9 cellular contexts compared by ENCODE assay signal in genomic region chr11:129117595-129118350, GRCh38.
DNase-seq lines count a peak whose midpoint lies in the region; ATAC-seq and TF ChIP-seq lines count a peak whose summit lies in the region.
"Had no signal": no experiment of that assay in that cellular context is flagged by ENCODE, and none has a peak within 500 bp of the region (broad histone marks: within the 10 kb centered on the region; RNA-seq: fewer than 3 reads in every experiment).

No MANE protein-coding gene starts in this region.

- H3K4me3 Mint-ChIP-seq in stimulated activated naive CD8-positive, alpha-beta T cell treated with anti-CD3 and anti-CD28 coated beads, Interleukin-15, amount 100 ng/mL, for 72 hours: no peak overlapping the region

- intact Hi-C loops in colonic mucosa (cut with DNase I): loop anchor here (5.0 to 10.0 kb wide), 2 partner anchors 215 to 233 kb away; no protein-coding TSS in a partner anchor
- intact Hi-C loops in lower lobe of right lung (cut with DNase I): loop anchor here (5.0 kb wide), 1 partner anchor 215 kb away; no protein-coding TSS in a partner anchor

- H3K9ac ChIP-seq in colonic mucosa (ENCODE audit: low read depth in 2 of 2, low read length in 2 of 2): no peak overlapping the region
- H3K9ac ChIP-seq: BLaER1 had no signal

- no peaks in the 10 kb centered on the region for H3K36me3 ChIP-seq in colonic mucosa
- no peaks in the 10 kb centered on the region for H3K36me3 ChIP-seq in lower lobe of right lung
- H3K36me3 ChIP-seq: BLaER1 had no signal

- H3K4me3 ChIP-seq in colonic mucosa (no peak overlapping the region), lower lobe of right lung (no peak overlapping the region)
- H3K4me3 ChIP-seq: BLaER1 had no signal

- ATAC-seq in lower lobe of right lung: peak in 1 of 2 donors; percentile 71
- peak; percentile 72 for ATAC-seq in stimulated activated naive CD8-positive, alpha-beta T cell treated with anti-CD3 and anti-CD28 coated beads, Interleukin-15, amount 100 ng/mL, for 72 hours

- H3K27ac ChIP-seq in colonic mucosa (no peak overlapping the region), lower lobe of right lung (no peak overlapping the region)
- H3K27ac ChIP-seq: BLaER1 had no signal

- H3K9me3 ChIP-seq in colonic mucosa (no peaks in the 10 kb centered on the region), lower lobe of right lung (no peaks in the 10 kb centered on the region)
- H3K9me3 ChIP-seq: BLaER1 had no signal

- DNase-seq in NCI-H1436 (lab: John Stamatoyannopoulos, UW) (peak; percentile 8), NCI-H1436 treated with DMSO at 0.1 percent for 48 hours (lab: John Stamatoyannopoulos, UW) (no peak), H4 (ENCODE audit: low spot score) (peak; percentile 72), NCI-H1417 treated with DMSO at 0.1 percent for 48 hours (lab: John Stamatoyannopoulos, UW) (peak; percentile 36), T-helper 1 cell (peak in 3 of 5 donors; percentile 5 to 45 (median 37)), colonic mucosa (peak; percentile 71), lower lobe of right lung (no peak)
- peak; percentile 39 to 41 for DNase-seq in stimulated activated naive CD8-positive, alpha-beta T cell treated with anti-CD3 and anti-CD28 coated beads, Interleukin-15, amount 100 ng/mL, for 72 hours

- TF ChIP-seq CTCF in colonic mucosa (IDR thresholded peaks at IDR 0.05) (peak; percentile 83), lower lobe of right lung (IDR thresholded peaks at IDR 0.05) (peak; percentile 79)

- no peak overlapping the region for H3K27ac Mint-ChIP-seq in stimulated activated naive CD8-positive, alpha-beta T cell treated with anti-CD3 and anti-CD28 coated beads, Interleukin-15, amount 100 ng/mL, for 72 hours

- H3K4me1 ChIP-seq in colonic mucosa (no peaks in the 10 kb centered on the region), lower lobe of right lung (no peaks in the 10 kb centered on the region)
- H3K4me1 ChIP-seq: BLaER1 had no signal

- no peaks in the 10 kb centered on the region for H3K4me1 Mint-ChIP-seq in stimulated activated naive CD8-positive, alpha-beta T cell treated with anti-CD3 and anti-CD28 coated beads, Interleukin-15, amount 100 ng/mL, for 72 hours

- no peaks in the 10 kb centered on the region for H3K27me3 ChIP-seq in colonic mucosa
- no peaks in the 10 kb centered on the region for H3K27me3 ChIP-seq in lower lobe of right lung (ENCODE audit: low read depth)
- H3K27me3 ChIP-seq: BLaER1 had no signal

- no peaks in the 10 kb centered on the region for H3K9me3 Mint-ChIP-seq in stimulated activated naive CD8-positive, alpha-beta T cell treated with anti-CD3 and anti-CD28 coated beads, Interleukin-15, amount 100 ng/mL, for 72 hours

- H3K27me3 Mint-ChIP-seq in stimulated activated naive CD8-positive, alpha-beta T cell treated with anti-CD3 and anti-CD28 coated beads, Interleukin-15, amount 100 ng/mL, for 72 hours: no peaks in the 10 kb centered on the region

Comparison
In these comparisons a context has a peak if more than half of its experiments do, and no peak if none do; other contexts are left out.
1. DNase-seq: peak in NCI-H1436 (single experiment), H4 (single experiment), NCI-H1417 treated with DMSO at 0.1 percent for 48 hours (single experiment), T-helper 1 cell (3 of 5), colonic mucosa (single experiment) and stimulated activated naive CD8-positive, alpha-beta T cell treated with anti-CD3 and anti-CD28 coated beads, Interleukin-15, amount 100 ng/mL, for 72 hours (2 of 2); none in NCI-H1436 treated with DMSO at 0.1 percent for 48 hours (single experiment) and lower lobe of right lung (single experiment).